In the genomic region with DNA sequence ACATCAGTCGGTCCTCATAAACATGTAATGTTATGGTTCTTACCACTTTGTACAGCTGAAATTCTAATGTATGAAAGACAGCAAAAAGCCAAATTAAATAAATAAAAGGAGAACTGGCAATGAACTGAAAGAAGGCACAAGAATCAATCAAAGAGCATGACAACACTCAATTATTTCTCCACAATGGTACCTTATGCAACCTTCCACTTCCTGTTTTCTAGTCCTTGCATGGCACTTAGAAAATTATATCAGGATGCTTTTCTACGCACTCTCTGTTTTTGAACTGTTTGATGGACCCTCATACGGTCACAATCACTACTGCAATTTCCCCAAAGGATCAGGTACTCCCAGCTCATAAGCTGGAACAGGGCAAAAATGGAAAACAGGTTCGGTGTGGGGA, we compare ENCODE assay signal across 18 cellular contexts.
"Had no signal": no experiment of that assay in that cellular context is flagged by ENCODE, and none has a peak within 500 bp of the region (broad histone marks: within the 10 kb centered on the region; RNA-seq: fewer than 3 reads in every experiment).

No MANE protein-coding gene starts in this region.

- H3K9me3 Mint-ChIP-seq: activated B cell treated with CpG ODN at 0.5 μM for 24 hours; activated naive CD8-positive, alpha-beta T cell treated with anti-CD3 and anti-CD28 coated beads, Interleukin-2, amount 10 ng/mL, durations not matched to agents 7 days and 5 days; activated T-helper 1 cell treated with anti-CD3 and anti-CD28 coated beads, Interleukin-12 subunit alpha, Interleukin-12 subunit beta, Interleukin-2, Interleukin-4 antibody, amounts not matched to agents 30 ng/mL and 10 ng/mL and 1 ng/mL, durations not matched to agents 14 hours and 24 hours and 36 hours; central memory CD8-positive, alpha-beta T cell; neural crest cell had no signal

- H3K4me3 ChIP-seq: coronary artery, esophagus squamous epithelium, left lung, stomach, testis, upper lobe of left lung had no signal

- H3K27ac ChIP-seq: coronary artery, left lung, stomach, testis, upper lobe of left lung had no signal

- DNase-seq: activated B cell treated with CpG ODN at 0.5 μM for 24 hours; activated CD4-positive, alpha-beta T cell treated with anti-CD3 and anti-CD28 coated beads, Interleukin-2, amount 50 U/mL, for 1 hour; activated naive CD4-positive, alpha-beta T cell; activated naive CD8-positive, alpha-beta T cell treated with anti-CD3 and anti-CD28 coated beads, Interleukin-2, amount 10 ng/mL, durations not matched to agents 7 days and 5 days; brain microvascular endothelial cell; effector CD8-positive, alpha-beta T cell; esophagus squamous epithelium; hippocampal formation; left lung; mammary epithelial cell; stimulated activated CD4-positive, alpha-beta T cell treated with anti-CD3 and anti-CD28 coated beads, Interleukin-1b, Interleukin-23, amount 100 ng/mL, for 48 hours; stomach; testis; upper lobe of left lung had no signal

- H3K36me3 Mint-ChIP-seq: activated naive CD8-positive, alpha-beta T cell treated with anti-CD3 and anti-CD28 coated beads, Interleukin-2, amount 10 ng/mL, durations not matched to agents 7 days and 5 days had no signal

- H3K9me3 ChIP-seq: esophagus squamous epithelium, left lung, stomach, testis, upper lobe of left lung had no signal

- H3K27ac Mint-ChIP-seq: activated B cell treated with CpG ODN at 0.5 μM for 24 hours; activated naive CD8-positive, alpha-beta T cell treated with anti-CD3 and anti-CD28 coated beads, Interleukin-2, amount 10 ng/mL, durations not matched to agents 7 days and 5 days; activated T-helper 1 cell treated with anti-CD3 and anti-CD28 coated beads, Interleukin-12 subunit alpha, Interleukin-12 subunit beta, Interleukin-2, Interleukin-4 antibody, amounts not matched to agents 30 ng/mL and 10 ng/mL and 1 ng/mL, durations not matched to agents 14 hours and 24 hours and 36 hours had no signal

- H3K4me3 Mint-ChIP-seq: activated B cell treated with CpG ODN at 0.5 μM for 24 hours; activated naive CD8-positive, alpha-beta T cell treated with anti-CD3 and anti-CD28 coated beads, Interleukin-2, amount 10 ng/mL, durations not matched to agents 7 days and 5 days; activated T-helper 1 cell treated with anti-CD3 and anti-CD28 coated beads, Interleukin-12 subunit alpha, Interleukin-12 subunit beta, Interleukin-2, Interleukin-4 antibody, amounts not matched to agents 30 ng/mL and 10 ng/mL and 1 ng/mL, durations not matched to agents 14 hours and 24 hours and 36 hours; central memory CD8-positive, alpha-beta T cell; neural crest cell had no signal

- H3K27me3 ChIP-seq: brain microvascular endothelial cell, esophagus squamous epithelium, left lung, stomach, testis, upper lobe of left lung had no signal

- H3K4me1 Mint-ChIP-seq: activated B cell treated with CpG ODN at 0.5 μM for 24 hours; central memory CD8-positive, alpha-beta T cell had no signal

- H3K4me1 ChIP-seq: stomach had no signal

- H3K27me3 Mint-ChIP-seq: central memory CD8-positive, alpha-beta T cell had no signal

- H3K36me3 ChIP-seq: brain microvascular endothelial cell, esophagus squamous epithelium, left lung, stomach, upper lobe of left lung had no signal
